ENCODE assay signal across 11 cellular contexts in the genomic region with DNA sequence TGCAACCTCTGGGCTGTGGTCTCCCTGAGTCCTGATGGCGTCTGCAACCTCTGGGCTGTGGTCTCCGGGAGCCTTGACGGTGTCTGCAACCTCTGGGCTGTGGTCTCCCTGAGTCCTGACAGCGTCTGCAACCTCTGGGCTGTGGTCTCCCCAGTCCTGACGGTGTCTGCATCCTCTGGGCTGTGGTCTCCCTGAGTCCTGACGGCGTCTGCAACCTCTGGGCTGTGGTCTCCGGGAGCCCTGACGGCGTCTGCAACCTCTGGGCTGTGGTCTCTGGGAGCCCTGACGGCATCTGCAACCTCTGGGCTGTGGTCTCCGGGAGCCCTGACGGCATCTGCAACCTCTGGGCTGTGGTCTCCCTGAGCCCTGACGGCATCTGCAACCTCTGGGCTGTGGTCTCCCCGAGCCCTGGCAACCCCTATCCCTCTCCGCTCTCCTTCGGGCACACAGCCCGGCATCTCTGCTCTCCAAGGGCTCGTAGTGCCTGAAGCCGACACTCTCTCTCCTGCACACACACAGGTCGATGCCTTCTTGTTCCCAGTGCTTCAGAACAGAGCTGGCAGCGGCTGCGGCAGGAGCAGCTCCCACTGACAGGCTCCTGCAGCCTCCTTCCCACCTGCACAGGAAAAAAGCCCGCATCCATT. TPM values are rescaled to one million over a fixed set of nuclear protein-coding genes. Genes with fewer than 3 reads are reported as not detected.
A peak's percentile ranks its signal among the peaks of the same experiment; 100 is the strongest.
DNase-seq lines count a peak whose midpoint lies in the region; ATAC-seq lines count a peak whose summit lies in the region.
"Had no signal": no experiment of that assay in that cellular context is flagged by ENCODE, and none has a peak within 500 bp of the region (broad histone marks: within the 10 kb centered on the region; RNA-seq: fewer than 3 reads in every experiment).

No MANE protein-coding gene starts in this region.

- H3K36me3 Mint-ChIP-seq in activated naive CD4-positive, alpha-beta T cell treated with anti-CD3 and anti-CD28 coated beads, Interleukin-2, amount 10 ng/mL, durations not matched to agents 7 days and 5 days = no peaks in the 10 kb centered on the region
- H3K36me3 Mint-ChIP-seq in T-cell = no peaks in the 10 kb centered on the region

- no peak overlapping the region for H3K4me3 Mint-ChIP-seq in activated naive CD4-positive, alpha-beta T cell treated with anti-CD3 and anti-CD28 coated beads, Interleukin-2, amount 10 ng/mL, durations not matched to agents 7 days and 5 days
- H3K4me3 Mint-ChIP-seq in T-cell = peak overlapping the region in 2 of 3 donors; percentile 17 to 70

- H3K27ac Mint-ChIP-seq in activated naive CD4-positive, alpha-beta T cell treated with anti-CD3 and anti-CD28 coated beads, Interleukin-2, amount 10 ng/mL, durations not matched to agents 7 days and 5 days = peak overlapping the region; percentile 46
- peak overlapping the region in 1 of 2 donors; percentile 58 for H3K27ac Mint-ChIP-seq in T-cell

- CTCF ChIA-PET in activated naive CD4-positive, alpha-beta T cell treated with anti-CD3 and anti-CD28 coated beads, Interleukin-2, amount 10 ng/mL, durations not matched to agents 7 days and 5 days (lab: Charles Lee) = interaction anchor here (0.9 kb wide), 1 partner anchor 76 kb away, joined by 3 read pairs; no protein-coding TSS in a partner anchor
- CTCF ChIA-PET in T-cell (lab: Charles Lee) = no interaction called here

- POLR2A ChIA-PET in T-cell (lab: Charles Lee) = no interaction called here

- no peaks in the 10 kb centered on the region for H3K9me3 Mint-ChIP-seq in activated naive CD4-positive, alpha-beta T cell treated with anti-CD3 and anti-CD28 coated beads, Interleukin-2, amount 10 ng/mL, durations not matched to agents 7 days and 5 days
- H3K9me3 Mint-ChIP-seq in T-cell = no peaks in the 10 kb centered on the region

- peak; percentile 29 for DNase-seq in activated naive CD4-positive, alpha-beta T cell treated with anti-CD3 and anti-CD28 coated beads, Interleukin-2, amount 10 ng/mL, durations not matched to agents 7 days and 5 days
- no peak for DNase-seq in activated naive CD4-positive, alpha-beta T cell treated with anti-CD3 and anti-CD28 coated beads, Interleukin-2, amount 50 U/mL, for 16 hours
- DNase-seq in T-cell = peak in 29 of 34 experiments; percentile 20 to 70 (median 44)
- DNase-seq in head of caudate nucleus = peak in 34 of 42 donors; percentile 1 to 77 (median 44)
- DNase-seq in stimulated activated naive CD8-positive, alpha-beta T cell treated with anti-CD3 and anti-CD28 coated beads, Interleukin-15, Interleukin-2, amounts not matched to agents 100 U/mL and 50 U/mL, for 24 hours = peak; percentile 36
- DNase-seq in KBM-7 = no peak
- no peak for DNase-seq in kidney tubule cell (ENCODE audit: low spot score)
- DNase-seq in NCI-H524 treated with DMSO at 0.1 percent for 48 hours (lab: John Stamatoyannopoulos, UW) = no peak
- DNase-seq: left cardiac atrium; stimulated activated CD4-positive, alpha-beta T cell treated with anti-CD3 and anti-CD28 coated beads, Interleukin-4, amount 100 ng/mL, for 24 hours had no signal

- in situ Hi-C loops in KBM-7 (cut with MboI; ENCODE audit: low pct_unique_long_range_greater_than_20kb, low sequenced_read_pairs) = no loop called here

- H3K4me1 Mint-ChIP-seq in activated naive CD4-positive, alpha-beta T cell treated with anti-CD3 and anti-CD28 coated beads, Interleukin-2, amount 10 ng/mL, durations not matched to agents 7 days and 5 days = peaks cover 32% of the 10 kb centered on the region
- H3K4me1 Mint-ChIP-seq in T-cell = peaks cover 13 to 35% (median 31%) of the 10 kb centered on the region in 3 donors

- intact Hi-C loops in head of caudate nucleus (cut with DNase I) = no loop called here

- ATAC-seq in T-cell (replicated peaks in 1 of 4) = peak in 1 of 4 experiments; percentile 61
- ATAC-seq in stimulated activated naive CD8-positive, alpha-beta T cell treated with anti-CD3 and anti-CD28 coated beads, Interleukin-15, Interleukin-2, amounts not matched to agents 100 U/mL and 50 U/mL, for 24 hours = no peak
- ATAC-seq: K562 had no signal

- peaks cover 71% of the 10 kb centered on the region for H3K27me3 Mint-ChIP-seq in activated naive CD4-positive, alpha-beta T cell treated with anti-CD3 and anti-CD28 coated beads, Interleukin-2, amount 10 ng/mL, durations not matched to agents 7 days and 5 days
- peaks cover 23 to 42% of the 10 kb centered on the region in 2 donors for H3K27me3 Mint-ChIP-seq in T-cell

RNA-seq across cellular contexts. Expression of a gene that starts 45.6 kb away (rescaled TPM):
- total RNA-seq in T-cell = 10 to 100 TPM in 3 of 5 donors, 1 to 10 TPM in 2; 7.0 to 50.8 (median 11.9) TPM

Comparison
In these comparisons a context has a peak if more than half of its experiments do, and no peak if none do; other contexts are left out.
1. DNase-seq: peak in activated naive CD4-positive, alpha-beta T cell treated with anti-CD3 and anti-CD28 coated beads, Interleukin-2, amount 10 ng/mL, durations not matched to agents 7 days and 5 days (single experiment), T-cell (29 of 34), head of caudate nucleus (34 of 42) and stimulated activated naive CD8-positive, alpha-beta T cell treated with anti-CD3 and anti-CD28 coated beads, Interleukin-15, Interleukin-2, amounts not matched to agents 100 U/mL and 50 U/mL, for 24 hours (single experiment); none in activated naive CD4-positive, alpha-beta T cell treated with anti-CD3 and anti-CD28 coated beads, Interleukin-2, amount 50 U/mL, for 16 hours (single experiment), KBM-7 (single experiment), kidney tubule cell (single experiment) and NCI-H524 treated with DMSO at 0.1 percent for 48 hours (single experiment).